Comparison of ENCODE assay signal across 8 cellular contexts in genomic region chr11:73493838-73494598, GRCh38.
DNase-seq lines count a peak whose midpoint lies in the region; ATAC-seq and TF ChIP-seq lines count a peak whose summit lies in the region.

No MANE protein-coding gene starts in this region.

- TF ChIP-seq POLR2A in right lobe of liver (IDR thresholded peaks at IDR 0.05) = no peak

- WGBS in right lobe of liver (ENCODE audit: insufficient coverage, low coverage, low lambda C conversion rate, missing lambda C conversion rate) = 79% methylated on average over 1 of the region's 2 CpGs

- H3K36me3 ChIP-seq in right lobe of liver = no peaks in the 10 kb centered on the region

- intact Hi-C loops in right lobe of liver (cut with DNase I) = no loop called here

- ATAC-seq in right lobe of liver (peak; percentile 74 to 92 (median 84)), HG03039 (IDR thresholded peaks at IDR 0.05; ENCODE audit: unreplicated experiment) (no peak), HG03521 (IDR thresholded peaks at IDR 0.05; ENCODE audit: unreplicated experiment) (no peak), omental fat pad (ENCODE audit: low FRiP score) (no peak)

- TF ChIP-seq CTCF in epithelial cell of esophagus (IDR thresholded peaks at IDR 0.05; ENCODE audit: insufficient read depth, low read depth, low read length, missing control alignments) (no peak), right lobe of liver (IDR thresholded peaks at IDR 0.05) (no peak), omental fat pad (IDR thresholded peaks at IDR 0.05) (no peak)

- H3K27me3 ChIP-seq in right lobe of liver = no peaks in the 10 kb centered on the region

- peaks cover 0 to 23% (median 0%) of the 10 kb centered on the region in 4 donors for H3K4me1 ChIP-seq in right lobe of liver

- DNase-seq in AG08396 (ENCODE audit: low spot score) (peak; percentile 70), MV-4-11 (lab: John Stamatoyannopoulos, UW) (peak; percentile 29), epithelial cell of esophagus (ENCODE audit: low read depth) (peak; percentile 88), right lobe of liver (no peak), NCI-H524 (lab: John Stamatoyannopoulos, UW) (no peak), omental fat pad (ENCODE audit: low spot score) (no peak)

- H3K4me3 ChIP-seq in epithelial cell of esophagus (ENCODE audit: low read length) = no peak overlapping the region
- H3K4me3 ChIP-seq in right lobe of liver = no peak overlapping the region

- no peaks in the 10 kb centered on the region for H3K9me3 ChIP-seq in right lobe of liver

- peak overlapping the region in 1 of 3 donors; percentile 22 for H3K27ac ChIP-seq in right lobe of liver

Comparison
In these comparisons a context has a peak if more than half of its experiments do, and no peak if none do; other contexts are left out.
1. DNase-seq: peak in AG08396 (single experiment), MV-4-11 (single experiment) and epithelial cell of esophagus (single experiment); none in right lobe of liver (0 of 3), NCI-H524 (0 of 2) and omental fat pad (single experiment).
2. ATAC-seq: peak in right lobe of liver (4 of 4); none in HG03039 (single experiment), HG03521 (single experiment) and omental fat pad (single experiment).